ENCODE assay signal across 1 cellular context in genomic region chr20:23629017-23629541, GRCh38.
TF ChIP-seq lines count a peak whose summit lies in the region.

No MANE protein-coding gene starts in this region.

TF ChIP-seq in GM23338, 12 proteins besides CTCF, POLR2A, EP300 and RAD21 (continued from another document):
- TF ChIP-seq REST (IDR thresholded peaks at IDR 0.05; ENCODE audit: unreplicated experiment) (no peak), ZNF114 (CRISPR knock-in tag; IDR thresholded peaks at IDR 0.05) (no peak), CREB1 (CRISPR knock-in tag; IDR thresholded peaks at IDR 0.05; ENCODE audit: low read depth) (no peak), ZNF462 (CRISPR knock-in tag; IDR thresholded peaks at IDR 0.05) (no peak)
